ENCODE assay signal across 8 cellular contexts in the genomic region with DNA sequence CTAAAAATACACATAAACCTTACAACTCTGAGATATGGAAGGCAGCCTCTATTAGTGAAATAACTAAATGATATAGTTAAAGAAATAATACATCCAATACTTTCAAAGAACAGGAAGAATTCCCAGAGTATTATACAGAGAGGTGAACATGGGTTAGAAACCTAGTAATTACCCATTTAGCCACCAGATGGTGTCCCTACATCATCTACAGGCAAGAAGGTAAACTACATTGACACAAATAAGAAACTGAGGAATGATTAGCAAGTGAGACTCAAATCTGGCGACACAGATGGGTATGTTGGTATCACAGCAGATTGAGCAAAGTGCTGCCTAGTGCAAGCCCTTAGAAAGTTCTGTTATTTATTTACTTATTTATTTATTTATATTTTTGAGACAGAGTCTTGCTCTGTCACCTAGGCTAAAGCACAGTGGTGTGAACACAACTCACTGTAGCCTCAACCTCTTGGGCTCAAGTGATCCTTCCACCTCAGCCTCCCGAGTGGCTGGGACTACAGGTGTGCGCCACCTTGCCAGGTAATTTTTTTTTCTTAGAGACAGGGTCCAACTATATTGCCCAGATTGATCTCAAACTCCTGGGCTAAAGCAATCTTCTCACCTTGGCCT. TPM values are rescaled to one million over a fixed set of nuclear protein-coding genes. Genes with fewer than 3 reads are reported as not detected.
A peak's percentile ranks its signal among the peaks of the same experiment; 100 is the strongest.
DNase-seq lines count a peak whose midpoint lies in the region; ATAC-seq, FAIRE-seq and TF ChIP-seq lines count a peak whose summit lies in the region.

No MANE protein-coding gene starts in this region.

- H3K27me3 ChIP-seq in GM23248 (replicated peaks; ENCODE audit: insufficient read depth) (no peaks in the 10 kb centered on the region), left ventricle myocardium inferior (ENCODE audit: low read depth) (no peaks in the 10 kb centered on the region), suprapubic skin (no peaks in the 10 kb centered on the region)

- H3F3A ChIP-seq in GM23248 (ENCODE audit: insufficient read depth) = no peaks in the 10 kb centered on the region

- H3K27ac ChIP-seq in GM23248 (no peak overlapping the region), left ventricle myocardium inferior (replicated peaks) (no peak overlapping the region), suprapubic skin (no peak overlapping the region)

- H3K36me3 ChIP-seq in GM23248 (ENCODE audit: low read depth) = peaks cover 20% of the 10 kb centered on the region
- peaks cover 97% of the 10 kb centered on the region for H3K36me3 ChIP-seq in left ventricle myocardium inferior
- peaks cover 87% of the 10 kb centered on the region for H3K36me3 ChIP-seq in suprapubic skin

- H3K4me3 ChIP-seq in GM23248 = no peak overlapping the region
- H3K4me3 ChIP-seq in left ventricle myocardium inferior = no peak overlapping the region
- H3K4me3 ChIP-seq in suprapubic skin = no peak overlapping the region

- ATAC-seq in HG03521 (IDR thresholded peaks at IDR 0.05; ENCODE audit: unreplicated experiment) = no peak

- no peak for TF ChIP-seq EP300 in suprapubic skin (IDR thresholded peaks at IDR 0.05)

- H3K9me3 ChIP-seq in GM23248 (ENCODE audit: low read depth) (no peaks in the 10 kb centered on the region), left ventricle myocardium inferior (replicated peaks) (no peaks in the 10 kb centered on the region), suprapubic skin (no peaks in the 10 kb centered on the region)

- H4K20me1 ChIP-seq in GM23248 (ENCODE audit: insufficient read depth) = no peaks in the 10 kb centered on the region

- no peak for TF ChIP-seq POLR2A in suprapubic skin (IDR thresholded peaks at IDR 0.05)

- in situ Hi-C loops in GM23248 (cut with MboI) = no loop called here

- TF ChIP-seq CTCF in left ventricle myocardium inferior (IDR thresholded peaks at IDR 0.05; ENCODE audit: borderline replicate concordance) (peak; percentile 64), suprapubic skin (IDR thresholded peaks at IDR 0.05) (peak; percentile 37)

- H3K4me1 ChIP-seq in GM23248 (ENCODE audit: insufficient read depth) (no peaks in the 10 kb centered on the region), left ventricle myocardium inferior (no peaks in the 10 kb centered on the region), suprapubic skin (no peaks in the 10 kb centered on the region)

- intact Hi-C loops in left ventricle myocardium inferior (cut with micrococcal nuclease) = no loop called here

- H3K4me2 ChIP-seq in GM23248 (ENCODE audit: unreplicated experiment) = no peak overlapping the region

- DNase-seq in Ammon's horn (ENCODE audit: low spot score) (peak; percentile 19), GM23248 (peak; percentile 43), left ventricle myocardium inferior (no peak), suprapubic skin (ENCODE audit: low spot score in 2 of 2) (no peak), amygdala (lab: John Stamatoyannopoulos, UW) (no peak), NCI-H1930 (lab: John Stamatoyannopoulos, UW) (no peak)

- FAIRE-seq in TTC549 (lab: Jason Lieb, UNC) = peak; percentile 60

- no peaks in the 10 kb centered on the region for H3K79me2 ChIP-seq in GM23248 (ENCODE audit: insufficient read depth)

- no peak overlapping the region for H2AFZ ChIP-seq in GM23248

- H3K9ac ChIP-seq in GM23248 = no peak overlapping the region

- WGBS in GM23248 (ENCODE audit: low coverage in 1 of 2, low lambda C conversion rate in 2 of 2, missing lambda C conversion rate in 2 of 2), 2 experiments = 75 to 80% methylated on average over 3 of the region's 3 CpGs
- WGBS in suprapubic skin = 62% methylated on average over 3 of the region's 3 CpGs

- H3K9me2 ChIP-seq in GM23248 (ENCODE audit: insufficient read depth) = no peaks in the 10 kb centered on the region

RNA-seq across cellular contexts. Expression of a gene that starts 28.2 kb away (rescaled TPM):
- 15.8 and 17.6 TPM in 2 replicates for total RNA-seq in GM23248 (2014; rRNA removed; shearing (Covaris generic))
- polyA plus RNA-seq in GM23248 (2016; fragmentation: Nextera tagmentation; extraction: Ambion mirVana) = 8.4 and 8.7 TPM in 2 replicates
- total RNA-seq in left ventricle myocardium inferior = 17.7 TPM
- total RNA-seq in suprapubic skin = 10 to 100 TPM; 12.3 to 20.6 (median 15.5) TPM

RNA-seq across cellular contexts. Expression of a gene that starts 34.9 kb away (rescaled TPM):
- total RNA-seq in GM23248 (2014; rRNA removed; shearing (Covaris generic)) = not detected in 2 replicates
- polyA plus RNA-seq in GM23248 (2016; fragmentation: Nextera tagmentation; extraction: Ambion mirVana) = not detected in 2 replicates
- total RNA-seq in left ventricle myocardium inferior (not detected), suprapubic skin (1 to 10 TPM in 1 of 4 donors, not detected in 3; 1.5 TPM)

RNA-seq across cellular contexts. Expression of a gene that starts 36.6 kb away (rescaled TPM):
- total RNA-seq in GM23248 (2014; rRNA removed; shearing (Covaris generic)) = 184 and 271 TPM in 2 replicates
- 366 and 369 TPM in 2 replicates for polyA plus RNA-seq in GM23248 (2016; fragmentation: Nextera tagmentation; extraction: Ambion mirVana)
- 85.8 TPM for total RNA-seq in left ventricle myocardium inferior
- total RNA-seq in suprapubic skin = 100 to 1,000 TPM in 2 of 4 donors, 10 to 100 TPM in 2; 79.5 to 147 (median 104) TPM

RNA-seq across cellular contexts. Expression of a gene that starts 36.9 kb away (rescaled TPM):
- 148 and 151 TPM in 2 replicates for total RNA-seq in GM23248 (2014; rRNA removed; shearing (Covaris generic))
- 140 and 149 TPM in 2 replicates for polyA plus RNA-seq in GM23248 (2016; fragmentation: Nextera tagmentation; extraction: Ambion mirVana)
- 29.2 TPM for total RNA-seq in left ventricle myocardium inferior
- total RNA-seq in suprapubic skin = 10 to 100 TPM; 24.1 to 43.9 (median 28.7) TPM

RNA-seq across cellular contexts. Expression of a gene that starts 52.1 kb away (rescaled TPM):
- not detected in 2 replicates for total RNA-seq in GM23248 (2014; rRNA removed; shearing (Covaris generic))
- polyA plus RNA-seq in GM23248 (2016; fragmentation: Nextera tagmentation; extraction: Ambion mirVana) = not detected in 2 replicates
- 0.55 TPM for total RNA-seq in left ventricle myocardium inferior
- total RNA-seq in suprapubic skin = 1 to 10 TPM in 2 of 4 donors, under 1 TPM in 2; 0.18 to 5.6 (median 1.2) TPM

Comparison
In these comparisons a context has a peak if more than half of its experiments do, and no peak if none do; other contexts are left out.
1. DNase-seq: peak in Ammon's horn (single experiment) and GM23248 (single experiment); none in left ventricle myocardium inferior (single experiment), suprapubic skin (0 of 2), amygdala (0 of 56) and NCI-H1930 (0 of 2).